8 cellular contexts compared by ENCODE assay signal in genomic region chr10:32957341-32958084, GRCh38. TPM values are rescaled to one million over a fixed set of nuclear protein-coding genes. Genes with fewer than 3 reads are reported as not detected.
A peak's percentile ranks its signal among the peaks of the same experiment; 100 is the strongest.
DNase-seq lines count a peak whose midpoint lies in the region; ATAC-seq and TF ChIP-seq lines count a peak whose summit lies in the region.

No MANE protein-coding gene starts in this region.

- peak; percentile 22 for ATAC-seq in GM19328 (IDR thresholded peaks at IDR 0.05; ENCODE audit: unreplicated experiment)
- ATAC-seq in HG03442 (IDR thresholded peaks at IDR 0.05; ENCODE audit: unreplicated experiment): peak; percentile 9
- ATAC-seq in activated B cell treated with CpG ODN at 0.5 μM for 24 hours (ENCODE audit: low read depth): peak; percentile 18
- ATAC-seq in stimulated activated effector memory CD8-positive, alpha-beta T cell treated with anti-CD3 and anti-CD28 coated beads, Interleukin-12 subunit alpha, Interleukin-12 subunit beta, amount 100 ng/mL, for 72 hours: peak; percentile 59

- TF ChIP-seq CTCF in activated B cell treated with CpG ODN at 0.5 μM for 24 hours (IDR thresholded peaks at IDR 0.05) (no peak), dorsolateral prefrontal cortex (IDR thresholded peaks at IDR 0.05 in 54 of 56, conservative IDR thresholded peaks at IDR 0.05 in 2 of 56; ENCODE audit: low read depth in 1 of 56, partially characterized antibody in 56 of 56) (peak in 2 of 56 donors; percentile 9 to 10)

- peak overlapping the region; percentile 86 for H3K4me3 Mint-ChIP-seq in activated B cell treated with CpG ODN at 0.5 μM for 24 hours
- peak overlapping the region; percentile 90 for H3K4me3 Mint-ChIP-seq in stimulated activated effector memory CD8-positive, alpha-beta T cell treated with anti-CD3 and anti-CD28 coated beads, Interleukin-12 subunit alpha, Interleukin-12 subunit beta, amount 100 ng/mL, for 72 hours

- no peaks in the 10 kb centered on the region for H3K27me3 Mint-ChIP-seq in activated B cell treated with CpG ODN at 0.5 μM for 24 hours

- peak overlapping the region in 57 of 59 donors; percentile 18 to 98 (median 87) for H3K27ac ChIP-seq in dorsolateral prefrontal cortex

- peak; percentile 57 for DNase-seq in AG20443 (ENCODE audit: low spot score)
- DNase-seq in activated B cell treated with CpG ODN at 0.5 μM for 24 hours: peak; percentile 52
- DNase-seq in dorsolateral prefrontal cortex: peak; percentile 27 to 68 (median 46)
- DNase-seq in lung microvascular endothelial cell (ENCODE audit: low read depth in 2 of 2): peak; percentile 42 to 69
- peak; percentile 41 to 79 for DNase-seq in stimulated activated effector memory CD8-positive, alpha-beta T cell treated with anti-CD3 and anti-CD28 coated beads, Interleukin-12 subunit alpha, Interleukin-12 subunit beta, amount 100 ng/mL, for 72 hours (ENCODE audit: low spot score in 2 of 2)
- DNase-seq in GF-D8 (lab: John Stamatoyannopoulos, UW): no peak

- intact Hi-C loops in activated B cell treated with CpG ODN at 0.5 μM for 24 hours (cut with micrococcal nuclease) (loop anchor here (1.0 to 10.0 kb wide), 9 partner anchors 14 to 1193 kb away; partner anchors contain the start of genes CCDC7 and EPC1), dorsolateral prefrontal cortex (cut with DNase I) (loop anchor here (2.0 to 10.0 kb wide), 4 partner anchors 23 to 610 kb away; partner anchors contain the start of gene EPC1 (in 1 of the 2))

- CTCF ChIA-PET in activated B cell treated with CpG ODN at 0.5 μM for 24 hours (lab: Charles Lee): interaction anchor here (1.8 kb wide), 1 partner anchor 51 kb away, joined by 5 read pairs; no protein-coding TSS in a partner anchor

- H3K9me3 Mint-ChIP-seq in activated B cell treated with CpG ODN at 0.5 μM for 24 hours: no peaks in the 10 kb centered on the region
- no peaks in the 10 kb centered on the region for H3K9me3 Mint-ChIP-seq in stimulated activated effector memory CD8-positive, alpha-beta T cell treated with anti-CD3 and anti-CD28 coated beads, Interleukin-12 subunit alpha, Interleukin-12 subunit beta, amount 100 ng/mL, for 72 hours

- H3K4me3 ChIP-seq in dorsolateral prefrontal cortex: peak overlapping the region; percentile 70 to 98 (median 92)

- peaks cover 4% of the 10 kb centered on the region for H3K36me3 Mint-ChIP-seq in activated B cell treated with CpG ODN at 0.5 μM for 24 hours (ENCODE audit: low read depth)
- peaks cover 16% of the 10 kb centered on the region for H3K36me3 Mint-ChIP-seq in stimulated activated effector memory CD8-positive, alpha-beta T cell treated with anti-CD3 and anti-CD28 coated beads, Interleukin-12 subunit alpha, Interleukin-12 subunit beta, amount 100 ng/mL, for 72 hours

- peak overlapping the region; percentile 81 for H3K27ac Mint-ChIP-seq in activated B cell treated with CpG ODN at 0.5 μM for 24 hours
- H3K27ac Mint-ChIP-seq in stimulated activated effector memory CD8-positive, alpha-beta T cell treated with anti-CD3 and anti-CD28 coated beads, Interleukin-12 subunit alpha, Interleukin-12 subunit beta, amount 100 ng/mL, for 72 hours: peak overlapping the region; percentile 62

- POLR2A ChIA-PET in activated B cell treated with CpG ODN at 0.5 μM for 24 hours (lab: Charles Lee): interaction anchor here (1.0 to 2.2 kb wide), 5 partner anchors 10 to 198 kb away, joined by 4 to 16 read pairs (median 5); no protein-coding TSS in a partner anchor

- H3K27me3 ChIP-seq in dorsolateral prefrontal cortex: no peaks in the 10 kb centered on the region

- peaks cover 75% of the 10 kb centered on the region for H3K4me1 Mint-ChIP-seq in activated B cell treated with CpG ODN at 0.5 μM for 24 hours
- peaks cover 41% of the 10 kb centered on the region for H3K4me1 Mint-ChIP-seq in stimulated activated effector memory CD8-positive, alpha-beta T cell treated with anti-CD3 and anti-CD28 coated beads, Interleukin-12 subunit alpha, Interleukin-12 subunit beta, amount 100 ng/mL, for 72 hours

RNA-seq across cellular contexts. Expression of gene ITGB1, which starts 0.5 kb away (rescaled TPM):
- total RNA-seq in activated B cell treated with CpG ODN at 0.5 μM for 24 hours (80.3 and 87.4 TPM in 2 replicates), dorsolateral prefrontal cortex (100 to 1,000 TPM in 30 of 120 experiments, 10 to 100 TPM in 90; 45.5 to 146 (median 82.5) TPM), lung microvascular endothelial cell (1,017 and 1,090 TPM in 2 replicates)

Comparison
In these comparisons a context has a peak if more than half of its experiments do, and no peak if none do; other contexts are left out.
1. ATAC-seq: peak in every context shown above with its lines; median percentile 59 in stimulated activated effector memory CD8-positive, alpha-beta T cell treated with anti-CD3 and anti-CD28 coated beads, Interleukin-12 subunit alpha, Interleukin-12 subunit beta, amount 100 ng/mL, for 72 hours; 22 in GM19328; 18 in activated B cell treated with CpG ODN at 0.5 μM for 24 hours; 9 in HG03442.